ENCODE assay signal across 10 cellular contexts in the genomic region with DNA sequence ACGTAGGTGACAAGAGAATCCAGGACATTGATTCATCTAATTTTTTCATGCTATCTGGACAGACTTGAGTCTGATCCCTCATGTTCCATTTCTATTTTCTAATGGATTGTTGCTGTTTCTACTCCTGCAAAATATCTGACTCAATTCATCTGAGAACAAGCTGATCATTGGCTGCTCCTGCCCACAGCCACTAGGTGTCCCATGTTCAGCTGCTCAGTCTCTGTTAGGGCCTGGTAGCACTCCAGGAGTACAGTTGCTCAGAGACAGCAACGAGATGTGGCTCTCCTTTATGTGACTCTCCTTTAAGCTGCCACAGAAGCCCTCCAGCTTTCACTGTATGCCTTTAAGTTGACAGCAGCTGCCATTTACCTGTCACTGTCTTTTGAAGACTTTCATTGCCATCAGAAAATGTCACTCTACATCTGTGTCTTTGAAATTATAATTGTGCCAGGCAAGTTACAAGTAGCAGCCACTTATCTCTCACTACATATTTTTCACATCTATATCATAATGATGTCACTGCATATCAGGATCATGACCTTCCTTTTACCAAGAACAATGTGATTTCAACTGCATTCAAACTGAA.
DNase-seq lines count a peak whose midpoint lies in the region; FAIRE-seq and TF ChIP-seq lines count a peak whose summit lies in the region.
"Had no signal": no experiment of that assay in that cellular context is flagged by ENCODE, and none has a peak within 500 bp of the region (broad histone marks: within the 10 kb centered on the region; RNA-seq: fewer than 3 reads in every experiment).

No MANE protein-coding gene starts in this region.

- no peaks in the 10 kb centered on the region for H3K4me1 Mint-ChIP-seq in CD14-positive monocyte

- no peaks in the 10 kb centered on the region for H3K79me2 ChIP-seq in Karpas-422 (ENCODE audit: low read length)

- no peaks in the 10 kb centered on the region for H4K20me1 ChIP-seq in Karpas-422 (ENCODE audit: insufficient read depth, low read depth, low read length)

- H3K4me3 ChIP-seq in WERI-Rb-1 (ENCODE audit: low read depth, low read length) (no peak overlapping the region), Karpas-422 (ENCODE audit: low read length) (no peak overlapping the region)
- H3K4me3 ChIP-seq: heart right ventricle had no signal

- H3K4me1 ChIP-seq in Karpas-422 (ENCODE audit: low read length): no peaks in the 10 kb centered on the region
- H3K4me1 ChIP-seq: heart right ventricle had no signal

- H3K4me2 ChIP-seq in Karpas-422 (ENCODE audit: low read depth, low read length, poor library complexity, severe bottlenecking): no peak overlapping the region

- peaks cover 0 to 1% (median 0%) of the 10 kb centered on the region in 3 donors for H3K27me3 Mint-ChIP-seq in CD14-positive monocyte (ENCODE audit: low read depth in 3 of 3)

- H3K9me3 Mint-ChIP-seq in CD14-positive monocyte: peaks cover 0 to 6% (median 1%) of the 10 kb centered on the region in 7 donors

- H3K9me2 ChIP-seq in Karpas-422 (replicated peaks; ENCODE audit: insufficient read depth, low read length): no peaks in the 10 kb centered on the region

- no peaks in the 10 kb centered on the region for H3K27me3 ChIP-seq in WERI-Rb-1 (ENCODE audit: insufficient read depth, low read depth, severe bottlenecking)
- H3K27me3 ChIP-seq in Karpas-422 (ENCODE audit: low read length): no peaks in the 10 kb centered on the region
- H3K27me3 ChIP-seq: heart right ventricle had no signal

- no peak overlapping the region for H3K4me3 Mint-ChIP-seq in CD14-positive monocyte

- no peak overlapping the region for H2AFZ ChIP-seq in Karpas-422 (ENCODE audit: low read length)

- H3K36me3 ChIP-seq in WERI-Rb-1: no peaks in the 10 kb centered on the region
- H3K36me3 ChIP-seq in Karpas-422 (ENCODE audit: insufficient read depth, low read length): no peaks in the 10 kb centered on the region
- H3K36me3 ChIP-seq: heart right ventricle had no signal

- intact Hi-C loops in CD14-positive monocyte (cut with micrococcal nuclease): no loop called here

- H3K27ac ChIP-seq in WERI-Rb-1 (no peak overlapping the region), Karpas-422 (ENCODE audit: low read length) (no peak overlapping the region)
- H3K27ac ChIP-seq: heart right ventricle had no signal

- DNase-seq in D721Med (ENCODE audit: insufficient read length, low spot score) (no peak), HuH-7.5 (ENCODE audit: low spot score) (peak; percentile 14), WERI-Rb-1 (peak; percentile 55), kidney tubule cell (ENCODE audit: low spot score) (peak; percentile 6), Karpas-422 (no peak), CD14-positive monocyte (ENCODE audit: low spot score) (no peak), EL (no peak), GDM1 (lab: John Stamatoyannopoulos, UW) (no peak)
- DNase-seq: activated naive CD4-positive, alpha-beta T cell treated with Interleukin-2 at 50 U/mL for 16 hours; heart right ventricle had no signal

- no peak overlapping the region for H3K27ac Mint-ChIP-seq in CD14-positive monocyte

- H3K9ac ChIP-seq in Karpas-422 (ENCODE audit: low read length): no peak overlapping the region

- TF ChIP-seq CTCF in D721Med (IDR thresholded peaks at IDR 0.05; ENCODE audit: insufficient read depth, missing control alignments): peak; percentile 21
- peak; percentile 79 for TF ChIP-seq CTCF in WERI-Rb-1 (IDR thresholded peaks at IDR 0.05; ENCODE audit: low read depth, low read length)
- TF ChIP-seq CTCF in CD14-positive monocyte (IDR thresholded peaks at IDR 0.05): no peak

- no peaks in the 10 kb centered on the region for H3K9me3 ChIP-seq in WERI-Rb-1 (ENCODE audit: severe bottlenecking)
- peaks cover 26% of the 10 kb centered on the region for H3K9me3 ChIP-seq in Karpas-422 (ENCODE audit: low read length)
- H3K9me3 ChIP-seq: heart right ventricle had no signal

- FAIRE-seq in D721Med (lab: Jason Lieb, UNC): no peak

- H3K36me3 Mint-ChIP-seq in CD14-positive monocyte: no peaks in the 10 kb centered on the region

Comparison
In these comparisons a context has a peak if more than half of its experiments do, and no peak if none do; other contexts are left out.
1. DNase-seq: peak in HuH-7.5 (single experiment), WERI-Rb-1 (single experiment) and kidney tubule cell (single experiment); none in D721Med (single experiment), Karpas-422 (single experiment), CD14-positive monocyte (single experiment), EL (single experiment) and GDM1 (single experiment).